In genomic region chr6:85865665-85866372, GRCh38 we compare ENCODE assay signal across 8 cellular contexts.
A peak's percentile ranks its signal among the peaks of the same experiment; 100 is the strongest.
DNase-seq lines count a peak whose midpoint lies in the region; ATAC-seq and TF ChIP-seq lines count a peak whose summit lies in the region.

No MANE protein-coding gene starts in this region.

- no peak for TF ChIP-seq CTCF in AG10803 (conservative IDR thresholded peaks at IDR 0.05; ENCODE audit: low read length)
- no peak for TF ChIP-seq CTCF in right lobe of liver (IDR thresholded peaks at IDR 0.05)
- no peak for TF ChIP-seq CTCF in type B pancreatic cell (conservative IDR thresholded peaks at IDR 0.05)

- H3K9me3 ChIP-seq in right lobe of liver: no peaks in the 10 kb centered on the region

- no peak for TF ChIP-seq POLR2A in right lobe of liver (IDR thresholded peaks at IDR 0.05)

- no peaks in the 10 kb centered on the region for H3K4me1 Mint-ChIP-seq in type B pancreatic cell (ENCODE audit: unreplicated experiment)

- H3K36me3 ChIP-seq in right lobe of liver: no peaks in the 10 kb centered on the region

- DNase-seq in AG10803 (ENCODE audit: low read depth) (peak; percentile 56), HS-5 (ENCODE audit: low read depth) (peak; percentile 52), astrocyte of the hippocampus (ENCODE audit: low read depth, low spot score) (peak; percentile 77), right lobe of liver (no peak), cerebellum (ENCODE audit: low spot score) (no peak), type B pancreatic cell (ENCODE audit: extremely low spot score, unreplicated experiment) (no peak)
- no peak for DNase-seq in stimulated activated CD4-positive, alpha-beta T cell treated with anti-CD3 and anti-CD28 coated beads, Interleukin-12 subunit alpha, Interleukin-12 subunit beta, amount 100 ng/mL, for 4 hours

- H3K27me3 ChIP-seq in right lobe of liver: no peaks in the 10 kb centered on the region

- H3K4me3 ChIP-seq in AG10803 (ENCODE audit: low read length) (peak overlapping the region; percentile 58), right lobe of liver (peak overlapping the region in 2 of 3 donors; percentile 24 to 25)

- peaks cover 4% of the 10 kb centered on the region for H3K27me3 Mint-ChIP-seq in type B pancreatic cell

- intact Hi-C loops in right lobe of liver (cut with DNase I): no loop called here

- H3K9me3 Mint-ChIP-seq in type B pancreatic cell: no peaks in the 10 kb centered on the region

- H3K4me3 Mint-ChIP-seq in type B pancreatic cell: no peak overlapping the region

- no peak overlapping the region for H3K27ac ChIP-seq in right lobe of liver

- H3K4me1 ChIP-seq in right lobe of liver: no peaks in the 10 kb centered on the region

- H3K36me3 Mint-ChIP-seq in type B pancreatic cell: no peaks in the 10 kb centered on the region

- ATAC-seq in GM19372 (IDR thresholded peaks at IDR 0.05; ENCODE audit: low read depth, unreplicated experiment) (peak; percentile 49), right lobe of liver (peak; percentile 25 to 75 (median 46))

- 27% methylated on average over 7 of the region's 7 CpGs for WGBS in right lobe of liver (ENCODE audit: insufficient coverage, low coverage, low lambda C conversion rate, missing lambda C conversion rate)

- no peak overlapping the region for H3K27ac Mint-ChIP-seq in type B pancreatic cell

Comparison
In these comparisons a context has a peak if more than half of its experiments do, and no peak if none do; other contexts are left out.
1. DNase-seq: peak in AG10803 (single experiment), HS-5 (single experiment) and astrocyte of the hippocampus (single experiment); none in right lobe of liver (0 of 3), cerebellum (single experiment), type B pancreatic cell (single experiment) and stimulated activated CD4-positive, alpha-beta T cell treated with anti-CD3 and anti-CD28 coated beads, Interleukin-12 subunit alpha, Interleukin-12 subunit beta, amount 100 ng/mL, for 4 hours (single experiment).